Comparison of ENCODE assay signal across 8 cellular contexts in the genomic region with DNA sequence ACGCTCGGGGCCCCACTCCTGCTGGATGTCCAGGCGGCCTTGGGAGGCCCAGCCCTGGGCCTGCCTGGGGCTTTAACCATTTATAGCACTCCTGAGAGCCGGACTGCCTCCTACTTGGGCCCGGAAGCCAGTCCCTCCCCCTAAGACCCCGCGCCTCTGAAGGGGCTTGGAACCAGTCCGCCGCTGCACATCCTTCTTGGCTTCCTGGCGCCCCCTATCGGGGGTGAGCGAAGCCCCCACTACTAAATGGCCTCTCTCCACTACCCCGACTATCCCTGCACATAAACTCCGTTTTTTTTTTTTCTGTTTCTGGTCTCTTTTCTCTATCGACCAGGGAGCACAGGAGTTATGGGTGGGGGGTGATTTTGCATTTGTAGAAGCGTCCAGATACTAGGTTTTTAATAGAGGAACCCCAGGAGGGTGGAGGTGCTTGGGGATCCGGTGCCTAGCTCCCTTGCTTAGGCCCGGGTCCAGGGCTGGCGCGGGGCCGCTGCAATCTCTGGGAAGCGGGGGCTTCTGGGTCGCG. TPM values are rescaled to one million over a fixed set of nuclear protein-coding genes. Genes with fewer than 3 reads are reported as not detected.
DNase-seq lines count a peak whose midpoint lies in the region; ATAC-seq and TF ChIP-seq lines count a peak whose summit lies in the region.

No MANE protein-coding gene starts in this region.

- H3K36me3 Mint-ChIP-seq in activated T-helper 2 cell treated with anti-CD3 and anti-CD28 coated beads, Interferon-gamma antibody, Interleukin-2, Interleukin-4, amounts not matched to agents 10 μg/mL and 5 μg/mL and 100 μg/mL, durations not matched to agents 14 hours and 24 hours and 36 hours (ENCODE audit: low read depth): peaks cover 30% of the 10 kb centered on the region

- peak overlapping the region; percentile 43 for H3K4me3 ChIP-seq in Jurkat, Clone E6-1 (ENCODE audit: low read length)
- peak overlapping the region; percentile 30 to 60 (median 54) for H3K4me3 ChIP-seq in heart right ventricle
- H3K4me3 ChIP-seq in retinal pigment epithelial cell (ENCODE audit: low read length): peak overlapping the region; percentile 52

- no peaks in the 10 kb centered on the region for H3K9me3 ChIP-seq in heart right ventricle

- H3K4me1 Mint-ChIP-seq in activated T-helper 2 cell treated with anti-CD3 and anti-CD28 coated beads, Interferon-gamma antibody, Interleukin-2, Interleukin-4, amounts not matched to agents 10 μg/mL and 5 μg/mL and 100 μg/mL, durations not matched to agents 14 hours and 24 hours and 36 hours (ENCODE audit: low read depth): peaks cover 45% of the 10 kb centered on the region

- peak overlapping the region; percentile 84 for H3K4me3 Mint-ChIP-seq in activated T-helper 2 cell treated with anti-CD3 and anti-CD28 coated beads, Interferon-gamma antibody, Interleukin-2, Interleukin-4, amounts not matched to agents 10 μg/mL and 5 μg/mL and 100 μg/mL, durations not matched to agents 14 hours and 24 hours and 36 hours (ENCODE audit: low read depth)

- H3K27ac Mint-ChIP-seq in activated T-helper 2 cell treated with anti-CD3 and anti-CD28 coated beads, Interferon-gamma antibody, Interleukin-2, Interleukin-4, amounts not matched to agents 10 μg/mL and 5 μg/mL and 100 μg/mL, durations not matched to agents 14 hours and 24 hours and 36 hours: peak overlapping the region; percentile 88

- H3K27ac ChIP-seq in heart right ventricle: peak overlapping the region; percentile 69 to 98 (median 94)

- H3K36me3 ChIP-seq in heart right ventricle: no peaks in the 10 kb centered on the region

- peaks cover 18 to 69% (median 40%) of the 10 kb centered on the region in 9 donors for H3K4me1 ChIP-seq in heart right ventricle

- 6 to 7% methylated on average over 24 of the region's 24 CpGs for WGBS in heart right ventricle, 2 donors

- DNase-seq in EL: peak; percentile 42
- DNase-seq in Jurkat, Clone E6-1 (ENCODE audit: low read depth, low spot score): no peak
- DNase-seq in activated T-helper 2 cell treated with anti-CD3 and anti-CD28 coated beads, Interferon-gamma antibody, Interleukin-2, Interleukin-4, amounts not matched to agents 10 μg/mL and 5 μg/mL and 100 μg/mL, durations not matched to agents 14 hours and 24 hours and 36 hours (ENCODE audit: low spot score): no peak
- DNase-seq in heart right ventricle: peak in 1 of 2 donors; percentile 57
- no peak for DNase-seq in retinal pigment epithelial cell (ENCODE audit: low read depth)
- no peak for DNase-seq in foreskin melanocyte
- no peak for DNase-seq in cerebellar nuclear complex (lab: John Stamatoyannopoulos, UW)
- no peak for DNase-seq in NOMO-1 (lab: John Stamatoyannopoulos, UW; ENCODE audit: unreplicated experiment in 2 of 2)

- peak; percentile 18 to 72 (median 64) for TF ChIP-seq CTCF in heart right ventricle (IDR thresholded peaks at IDR 0.05)
- peak; percentile 81 for TF ChIP-seq CTCF in retinal pigment epithelial cell (conservative IDR thresholded peaks at IDR 0.05; ENCODE audit: low read depth, low read length)

- H3K27me3 ChIP-seq in heart right ventricle: peaks cover 0 to 73% (median 10%) of the 10 kb centered on the region in 7 donors

- intact Hi-C loops in activated T-helper 2 cell treated with anti-CD3 and anti-CD28 coated beads, Interferon-gamma antibody, Interleukin-2, Interleukin-4, amounts not matched to agents 10 μg/mL and 5 μg/mL and 100 μg/mL, durations not matched to agents 14 hours and 24 hours and 36 hours (cut with micrococcal nuclease): loop anchor here (1.0 to 5.0 kb wide), 3 partner anchors 10 to 192 kb away; partner anchors contain the start of genes FBXL8 and TRADD
- intact Hi-C loops in heart right ventricle (cut with DNase I): no loop called here

- peak in 3 of 8 donors; percentile 13 to 36 (median 21) for ATAC-seq in heart right ventricle

- no peaks in the 10 kb centered on the region for H3K9me3 Mint-ChIP-seq in activated T-helper 2 cell treated with anti-CD3 and anti-CD28 coated beads, Interferon-gamma antibody, Interleukin-2, Interleukin-4, amounts not matched to agents 10 μg/mL and 5 μg/mL and 100 μg/mL, durations not matched to agents 14 hours and 24 hours and 36 hours

- H3K27me3 Mint-ChIP-seq in activated T-helper 2 cell treated with anti-CD3 and anti-CD28 coated beads, Interferon-gamma antibody, Interleukin-2, Interleukin-4, amounts not matched to agents 10 μg/mL and 5 μg/mL and 100 μg/mL, durations not matched to agents 14 hours and 24 hours and 36 hours (ENCODE audit: low read depth): peaks cover 22% of the 10 kb centered on the region

RNA-seq across cellular contexts. Expression of gene NOL3, which starts 0.6 kb away (rescaled TPM):
- polyA plus RNA-seq in Jurkat, Clone E6-1 (2012; ENCODE audit: insufficient read depth, insufficient read length): 13.8 TPM
- total RNA-seq in activated T-helper 2 cell treated with anti-CD3 and anti-CD28 coated beads, Interferon-gamma antibody, Interleukin-2, Interleukin-4, amounts not matched to agents 10 μg/mL and 5 μg/mL and 100 μg/mL, durations not matched to agents 14 hours and 24 hours and 36 hours: 27.3 and 30.1 TPM in 2 replicates
- total RNA-seq in heart right ventricle: 10 to 100 TPM; 71.8 to 92.2 (median 79.9) TPM
- 100 to 1,000 TPM; 115 to 132 TPM for polyA plus RNA-seq in heart right ventricle

RNA-seq across cellular contexts. Expression of gene HSF4, which starts 5.2 kb away (rescaled TPM):
- 57.4 TPM for polyA plus RNA-seq in Jurkat, Clone E6-1 (2012; ENCODE audit: insufficient read depth, insufficient read length)
- 33.4 and 33.9 TPM in 2 replicates for total RNA-seq in activated T-helper 2 cell treated with anti-CD3 and anti-CD28 coated beads, Interferon-gamma antibody, Interleukin-2, Interleukin-4, amounts not matched to agents 10 μg/mL and 5 μg/mL and 100 μg/mL, durations not matched to agents 14 hours and 24 hours and 36 hours
- total RNA-seq in heart right ventricle: 10 to 100 TPM; 32.9 to 71.3 (median 38.6) TPM
- polyA plus RNA-seq in heart right ventricle: 100 to 1,000 TPM in 1 of 2 donors, 1 to 10 TPM in 1; 9.1 to 199 TPM

RNA-seq across cellular contexts. Expression of gene FBXL8, which starts 9.9 kb away (rescaled TPM):
- 18.4 TPM for polyA plus RNA-seq in Jurkat, Clone E6-1 (2012; ENCODE audit: insufficient read depth, insufficient read length)
- 26.4 and 26.7 TPM in 2 replicates for total RNA-seq in activated T-helper 2 cell treated with anti-CD3 and anti-CD28 coated beads, Interferon-gamma antibody, Interleukin-2, Interleukin-4, amounts not matched to agents 10 μg/mL and 5 μg/mL and 100 μg/mL, durations not matched to agents 14 hours and 24 hours and 36 hours
- total RNA-seq in heart right ventricle: 10 to 100 TPM in 1 of 10 donors, 1 to 10 TPM in 9; 3.9 to 10.5 (median 5.0) TPM
- polyA plus RNA-seq in heart right ventricle: 10 to 100 TPM in 1 of 2 donors, 1 to 10 TPM in 1; 8.6 to 17.3 TPM

RNA-seq across cellular contexts. Expression of gene TRADD, which starts 10.0 kb away (rescaled TPM):
- polyA plus RNA-seq in Jurkat, Clone E6-1 (2012; ENCODE audit: insufficient read depth, insufficient read length): 20.4 TPM
- total RNA-seq in activated T-helper 2 cell treated with anti-CD3 and anti-CD28 coated beads, Interferon-gamma antibody, Interleukin-2, Interleukin-4, amounts not matched to agents 10 μg/mL and 5 μg/mL and 100 μg/mL, durations not matched to agents 14 hours and 24 hours and 36 hours: 35.0 and 38.3 TPM in 2 replicates
- 10 to 100 TPM in 1 of 10 donors, 1 to 10 TPM in 9; 4.8 to 12.4 (median 5.7) TPM for total RNA-seq in heart right ventricle
- 10 to 100 TPM in 1 of 2 donors, 1 to 10 TPM in 1; 9.7 to 17.9 TPM for polyA plus RNA-seq in heart right ventricle

RNA-seq across cellular contexts. Expression of gene MATCAP1, which starts 14.1 kb away (rescaled TPM):
- polyA plus RNA-seq in Jurkat, Clone E6-1 (2012; ENCODE audit: insufficient read depth, insufficient read length): 53.0 TPM
- total RNA-seq in activated T-helper 2 cell treated with anti-CD3 and anti-CD28 coated beads, Interferon-gamma antibody, Interleukin-2, Interleukin-4, amounts not matched to agents 10 μg/mL and 5 μg/mL and 100 μg/mL, durations not matched to agents 14 hours and 24 hours and 36 hours: 57.1 and 59.5 TPM in 2 replicates
- 10 to 100 TPM in 9 of 10 donors, 1 to 10 TPM in 1; 8.0 to 15.2 (median 12.1) TPM for total RNA-seq in heart right ventricle
- 10 to 100 TPM; 13.0 to 30.9 TPM for polyA plus RNA-seq in heart right ventricle
